16 cellular contexts compared by ENCODE assay signal in genomic region chr13:20131057-20131832, GRCh38. TPM values are rescaled to one million over a fixed set of nuclear protein-coding genes. Genes with fewer than 3 reads are reported as not detected.
"Had no signal": no experiment of that assay in that cellular context is flagged by ENCODE, and none has a peak within 500 bp of the region (broad histone marks: within the 10 kb centered on the region; RNA-seq: fewer than 3 reads in every experiment).

No MANE protein-coding gene starts in this region.

- ATAC-seq: activated CD4-positive, CD25-positive, alpha-beta regulatory T cell treated with anti-CD3 and anti-CD28 coated beads, Interleukin-2, amount 50 U/mL, for 24 hours; foreskin keratinocyte; left colon had no signal

- H3K27me3 ChIP-seq: hepatocyte had no signal

- DNase-seq: activated CD4-positive, alpha-beta T cell treated with anti-CD3 and anti-CD28 coated beads, Interleukin-2, amount 10 ng/mL, durations not matched to agents 7 days and 5 days; activated naive CD4-positive, alpha-beta T cell treated with Interleukin-2 at 50 U/mL for 16 hours; activated naive CD8-positive, alpha-beta T cell treated with anti-CD3 and anti-CD28 coated beads, Interleukin-2, amount 10 ng/mL, durations not matched to agents 7 days and 5 days; amygdala; caudate nucleus; foreskin keratinocyte; left colon; occipital lobe; stimulated activated CD4-positive, alpha-beta T cell treated with anti-CD3 and anti-CD28 coated beads, Interleukin-2, amount 100 ng/mL, for 48 hours; T1000; trophoblast cell had no signal

- H3K27ac ChIP-seq: dorsolateral prefrontal cortex, epithelial cell of prostate, foreskin keratinocyte, hepatocyte, skin epidermis had no signal

- H3K4me1 ChIP-seq: foreskin keratinocyte had no signal

- H3K4me3 ChIP-seq: dorsolateral prefrontal cortex, hepatocyte, skin epidermis had no signal

RNA-seq across cellular contexts. Expression of gene GJA3, which starts 29.6 kb away (rescaled TPM):
- total RNA-seq: left colon had no signal
